ENCODE assay signal across 21 cellular contexts in genomic region chr5:32357678-32358077, GRCh38.
"Had no signal": no experiment of that assay in that cellular context is flagged by ENCODE, and none has a peak within 500 bp of the region (broad histone marks: within the 10 kb centered on the region; RNA-seq: fewer than 3 reads in every experiment).

No MANE protein-coding gene starts in this region.

- H3K4me1 Mint-ChIP-seq: activated CD4-positive, alpha-beta memory T cell treated with anti-CD3 and anti-CD28 coated beads, Interleukin-2, amount 10 ng/mL, durations not matched to agents 7 days and 5 days; activated CD8-positive, alpha-beta memory T cell treated with anti-CD3 and anti-CD28 coated beads, Interleukin-2, amount 10 ng/mL, durations not matched to agents 7 days and 5 days; central memory CD8-positive, alpha-beta T cell; naive thymus-derived CD8-positive, alpha-beta T cell; neural crest cell; stimulated activated memory B cell treated with anti-CD40 and anti-IgM and Interleukin-4, amounts not matched to agents 10 μg/mL and 1 μg/mL and 100 μg/mL, for 72 hours; T-helper 17 cell had no signal

- ATAC-seq: activated CD8-positive, alpha-beta memory T cell treated with anti-CD3 and anti-CD28 coated beads, Interleukin-2, amount 10 ng/mL, durations not matched to agents 7 days and 5 days; left lung; lower lobe of right lung; naive thymus-derived CD8-positive, alpha-beta T cell; psoas muscle; stimulated activated memory B cell treated with anti-CD40 and anti-IgM and Interleukin-4, amounts not matched to agents 10 μg/mL and 1 μg/mL and 100 μg/mL, for 72 hours; T-helper 17 cell had no signal

- DNase-seq: activated CD4-positive, alpha-beta memory T cell treated with anti-CD3 and anti-CD28 coated beads, Interleukin-2, amount 10 ng/mL, durations not matched to agents 7 days and 5 days; activated CD4-positive, alpha-beta T cell treated with anti-CD3 and anti-CD28 coated beads for 4 hours; activated CD4-positive, CD25-positive, alpha-beta regulatory T cell; activated CD8-positive, alpha-beta memory T cell treated with anti-CD3 and anti-CD28 coated beads, Interleukin-2, amount 10 ng/mL, durations not matched to agents 7 days and 5 days; anterior cingulate cortex; esophagus squamous epithelium; left lung; lower lobe of right lung; mesenchymal stem cell; naive thymus-derived CD8-positive, alpha-beta T cell; nucleus accumbens; psoas muscle; sigmoid colon; small intestine; stimulated activated CD4-positive, alpha-beta T cell treated with anti-CD3 and anti-CD28 coated beads, Interleukin-4, amount 100 ng/mL, for 24 hours; T-helper 17 cell; T1000 had no signal

- H3K4me3 Mint-ChIP-seq: activated CD4-positive, alpha-beta memory T cell treated with anti-CD3 and anti-CD28 coated beads, Interleukin-2, amount 10 ng/mL, durations not matched to agents 7 days and 5 days; activated CD8-positive, alpha-beta memory T cell treated with anti-CD3 and anti-CD28 coated beads, Interleukin-2, amount 10 ng/mL, durations not matched to agents 7 days and 5 days; central memory CD8-positive, alpha-beta T cell; dendritic cell treated with granulocyte-macrophage colony-stimulating factor and Interleukin-4, amounts not matched to agents 40 ng/mL and 50 ng/mL, for 4 days; naive thymus-derived CD8-positive, alpha-beta T cell; neural crest cell; stimulated activated memory B cell treated with anti-CD40 and anti-IgM and Interleukin-4, amounts not matched to agents 10 μg/mL and 1 μg/mL and 100 μg/mL, for 72 hours; T-helper 17 cell had no signal

- H3K27ac Mint-ChIP-seq: activated CD4-positive, alpha-beta memory T cell treated with anti-CD3 and anti-CD28 coated beads, Interleukin-2, amount 10 ng/mL, durations not matched to agents 7 days and 5 days; activated CD8-positive, alpha-beta memory T cell treated with anti-CD3 and anti-CD28 coated beads, Interleukin-2, amount 10 ng/mL, durations not matched to agents 7 days and 5 days; dendritic cell treated with granulocyte-macrophage colony-stimulating factor and Interleukin-4, amounts not matched to agents 40 ng/mL and 50 ng/mL, for 4 days; stimulated activated memory B cell treated with anti-CD40 and anti-IgM and Interleukin-4, amounts not matched to agents 10 μg/mL and 1 μg/mL and 100 μg/mL, for 72 hours; T-helper 17 cell had no signal

- H3K27me3 Mint-ChIP-seq: activated CD4-positive, alpha-beta memory T cell treated with anti-CD3 and anti-CD28 coated beads, Interleukin-2, amount 10 ng/mL, durations not matched to agents 7 days and 5 days; activated CD8-positive, alpha-beta memory T cell treated with anti-CD3 and anti-CD28 coated beads, Interleukin-2, amount 10 ng/mL, durations not matched to agents 7 days and 5 days; central memory CD8-positive, alpha-beta T cell; dendritic cell treated with granulocyte-macrophage colony-stimulating factor and Interleukin-4, amounts not matched to agents 40 ng/mL and 50 ng/mL, for 4 days; naive thymus-derived CD8-positive, alpha-beta T cell; stimulated activated memory B cell treated with anti-CD40 and anti-IgM and Interleukin-4, amounts not matched to agents 10 μg/mL and 1 μg/mL and 100 μg/mL, for 72 hours; T-helper 17 cell had no signal

- H3K9me3 Mint-ChIP-seq: activated CD4-positive, alpha-beta memory T cell treated with anti-CD3 and anti-CD28 coated beads, Interleukin-2, amount 10 ng/mL, durations not matched to agents 7 days and 5 days; central memory CD8-positive, alpha-beta T cell; dendritic cell treated with granulocyte-macrophage colony-stimulating factor and Interleukin-4, amounts not matched to agents 40 ng/mL and 50 ng/mL, for 4 days; naive thymus-derived CD8-positive, alpha-beta T cell; neural crest cell; stimulated activated memory B cell treated with anti-CD40 and anti-IgM and Interleukin-4, amounts not matched to agents 10 μg/mL and 1 μg/mL and 100 μg/mL, for 72 hours had no signal
